8 cellular contexts compared by ENCODE assay signal in genomic region chr6:125957845-125958244, GRCh38. TPM values are rescaled to one million over a fixed set of nuclear protein-coding genes. Genes with fewer than 3 reads are reported as not detected.
A peak's percentile ranks its signal among the peaks of the same experiment; 100 is the strongest.
DNase-seq lines count a peak whose midpoint lies in the region; ATAC-seq lines count a peak whose summit lies in the region.

No MANE protein-coding gene starts in this region.

- H3K27me3 ChIP-seq in thymus (ENCODE audit: control insufficient read depth, insufficient read depth): no peaks in the 10 kb centered on the region

- 13% methylated on average over 4 of the region's 4 CpGs for WGBS in thymus

- peaks cover 4% of the 10 kb centered on the region for H3K36me3 ChIP-seq in thymus (ENCODE audit: control insufficient read depth, insufficient read depth)

- H3K4me1 ChIP-seq in thymus (ENCODE audit: control insufficient read depth, insufficient read depth, low read length): peaks cover 11% of the 10 kb centered on the region

- peaks cover 6% of the 10 kb centered on the region for H3K36me3 Mint-ChIP-seq in activated T-cell treated with anti-CD3 and anti-CD28 coated beads, Interleukin-2, amount 50 U/mL, for 24 hours (ENCODE audit: low read depth)

- ATAC-seq in HG02588 (IDR thresholded peaks at IDR 0.05; ENCODE audit: unreplicated experiment) (no peak), GM18873 (IDR thresholded peaks at IDR 0.05; ENCODE audit: low FRiP score, unreplicated experiment) (no peak)

- peak overlapping the region; percentile 97 for H3K27ac ChIP-seq in angular gyrus (ENCODE audit: low read depth, low read length)
- H3K27ac ChIP-seq in thymus (ENCODE audit: low read depth): no peak overlapping the region

- H3K9me3 Mint-ChIP-seq in activated T-cell treated with anti-CD3 and anti-CD28 coated beads, Interleukin-2, amount 50 U/mL, for 24 hours: no peaks in the 10 kb centered on the region

- H3K4me1 Mint-ChIP-seq in activated T-cell treated with anti-CD3 and anti-CD28 coated beads, Interleukin-2, amount 50 U/mL, for 24 hours (ENCODE audit: low read depth): peaks cover 17% of the 10 kb centered on the region

- H3K4me3 ChIP-seq in thymus (ENCODE audit: low read length): peak overlapping the region; percentile 78

- H3K9me3 ChIP-seq in thymus (ENCODE audit: control insufficient read depth): no peaks in the 10 kb centered on the region

- no peak overlapping the region for H3K27ac Mint-ChIP-seq in activated T-cell treated with anti-CD3 and anti-CD28 coated beads, Interleukin-2, amount 50 U/mL, for 24 hours

- H3K4me3 Mint-ChIP-seq in activated T-cell treated with anti-CD3 and anti-CD28 coated beads, Interleukin-2, amount 50 U/mL, for 24 hours: no peak overlapping the region

- H3K27me3 Mint-ChIP-seq in activated T-cell treated with anti-CD3 and anti-CD28 coated beads, Interleukin-2, amount 50 U/mL, for 24 hours: no peaks in the 10 kb centered on the region

- DNase-seq in Ammon's horn (ENCODE audit: low spot score): peak; percentile 53
- DNase-seq in HuH-7.5 (ENCODE audit: low spot score): peak; percentile 48
- peak; percentile 68 for DNase-seq in iris pigment epithelial cell (ENCODE audit: low read depth)
- no peak for DNase-seq in activated T-cell treated with anti-CD3 and anti-CD28 coated beads, Interleukin-2, amount 50 U/mL, for 24 hours

RNA-seq across cellular contexts. Expression of gene HINT3, which starts 1.3 kb away (rescaled TPM):
- polyA plus RNA-seq in thymus: 8.6 TPM

RNA-seq across cellular contexts. Expression of gene TRMT11, which starts 28.5 kb away (rescaled TPM):
- polyA plus RNA-seq in thymus: 21.0 TPM
